22 cellular contexts compared by ENCODE assay signal in the genomic region with DNA sequence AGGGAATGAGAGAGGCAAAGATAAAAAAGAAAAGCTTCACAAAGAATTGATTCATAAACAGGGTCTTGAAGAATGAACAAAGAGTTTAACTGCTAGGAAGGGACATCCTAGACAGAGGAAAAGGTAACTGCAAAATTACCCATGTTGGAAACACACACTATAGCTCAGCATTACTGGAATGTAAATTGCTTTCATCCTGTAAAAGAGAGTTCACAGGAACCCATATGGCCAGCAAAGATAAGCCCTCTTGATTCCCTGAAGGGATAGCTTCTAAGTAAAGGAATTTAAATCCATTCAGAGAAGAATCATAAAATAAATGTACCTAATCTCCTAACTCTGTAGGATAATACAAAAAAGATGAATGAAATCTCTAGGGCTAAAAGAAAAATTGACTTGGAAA.
"Had no signal": no experiment of that assay in that cellular context is flagged by ENCODE, and none has a peak within 500 bp of the region (broad histone marks: within the 10 kb centered on the region; RNA-seq: fewer than 3 reads in every experiment).

No MANE protein-coding gene starts in this region.

- FAIRE-seq: endothelial cell of umbilical vein, keratinocyte, pancreas, small intestine had no signal

- H3K27ac Mint-ChIP-seq: immature natural killer cell; naive thymus-derived CD8-positive, alpha-beta T cell; progenitor cell of endocrine pancreas had no signal

- H3K27ac ChIP-seq: colonic mucosa, foreskin keratinocyte, left lung, pancreas, suprapubic skin, thyroid gland, upper lobe of left lung, uterus had no signal

- DNase-seq: colonic mucosa; dermis blood vessel endothelial cell; erythroblast; foreskin keratinocyte; immature natural killer cell; left lung; mesenchymal stem cell; mucosa of descending colon; naive thymus-derived CD8-positive, alpha-beta T cell; pancreas; right cardiac atrium; small intestine; stimulated activated CD4-positive, alpha-beta T cell treated with anti-CD3 and anti-CD28 coated beads, Interleukin-12 subunit alpha, Interleukin-12 subunit beta, amount 100 ng/mL, for 4 hours; stimulated activated naive CD4-positive, alpha-beta T cell; thyroid gland; upper lobe of left lung; uterus had no signal

- H3K4me1 Mint-ChIP-seq: immature natural killer cell; naive thymus-derived CD8-positive, alpha-beta T cell had no signal

- H3K36me3 Mint-ChIP-seq: immature natural killer cell; naive thymus-derived CD8-positive, alpha-beta T cell had no signal

- H3K4me3 ChIP-seq: colonic mucosa, left lung, lung, mucosa of descending colon, pancreas, suprapubic skin, thyroid gland, upper lobe of left lung, uterus had no signal

- H3K4me1 ChIP-seq: colonic mucosa, foreskin keratinocyte, left lung, pancreas, suprapubic skin, thyroid gland, upper lobe of left lung, uterus had no signal

- H3K4me3 Mint-ChIP-seq: immature natural killer cell; naive thymus-derived CD8-positive, alpha-beta T cell had no signal

- H3K27me3 Mint-ChIP-seq: progenitor cell of endocrine pancreas had no signal

- H3K27me3 ChIP-seq: colonic mucosa, foreskin keratinocyte, left lung, pancreas, suprapubic skin, thyroid gland, upper lobe of left lung, uterus had no signal

- H3K36me3 ChIP-seq: colonic mucosa, left lung, pancreas, suprapubic skin, thyroid gland, upper lobe of left lung, uterus had no signal

- H3K9me3 ChIP-seq: colonic mucosa, mucosa of descending colon, pancreas, suprapubic skin, thyroid gland, upper lobe of left lung, uterus had no signal

- ATAC-seq: foreskin keratinocyte; left lung; mucosa of descending colon; naive thymus-derived CD8-positive, alpha-beta T cell; pancreas; right cardiac atrium had no signal
